ENCODE assay signal across 8 cellular contexts in the genomic region with DNA sequence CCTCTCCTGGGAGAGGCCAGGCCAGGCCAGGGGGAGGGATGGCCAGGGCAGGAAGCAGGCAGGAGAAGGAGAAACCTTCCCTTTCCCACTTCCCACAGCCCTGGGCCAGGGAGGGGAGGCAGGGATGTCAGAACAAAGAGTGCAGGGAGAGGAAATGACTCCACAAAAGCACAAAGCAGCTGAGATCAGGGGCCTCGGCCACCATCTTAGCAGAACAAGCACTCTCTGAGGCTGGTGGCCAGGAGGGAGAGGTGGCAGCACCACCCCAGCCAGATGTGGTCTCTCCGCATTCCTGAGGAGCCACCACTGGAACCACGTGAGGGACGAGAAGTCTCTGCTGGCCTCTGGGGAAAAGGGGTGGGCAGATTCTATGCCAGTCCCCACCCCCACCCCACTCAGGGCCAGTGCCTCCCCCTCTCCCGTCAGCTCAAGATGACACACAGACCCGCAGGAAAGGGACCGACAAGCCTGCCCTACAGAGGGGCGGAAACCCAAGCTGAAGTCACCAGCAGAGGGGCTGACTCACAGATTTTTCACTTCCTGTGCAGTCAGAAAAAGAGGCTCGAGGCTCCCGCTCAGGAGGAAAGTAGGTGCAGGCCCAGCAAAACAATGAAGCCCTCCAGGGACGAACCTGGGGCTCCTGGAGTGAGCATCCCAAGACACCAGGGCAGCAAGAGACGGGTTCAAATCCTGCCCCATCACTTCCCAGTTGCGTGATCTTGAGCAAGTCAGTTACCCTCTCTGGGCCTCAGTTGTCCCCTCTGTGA. TPM values are rescaled to one million over a fixed set of nuclear protein-coding genes. Genes with fewer than 3 reads are reported as not detected.
DNase-seq lines count a peak whose midpoint lies in the region; ATAC-seq and TF ChIP-seq lines count a peak whose summit lies in the region.

No MANE protein-coding gene starts in this region.

- no peaks in the 10 kb centered on the region for H3K27me3 Mint-ChIP-seq in activated naive CD8-positive, alpha-beta T cell

- H3K4me3 Mint-ChIP-seq in activated naive CD8-positive, alpha-beta T cell: peak overlapping the region; percentile 85

- DNase-seq in SKM-1 treated with dmso at 0.1 percent for 144 hours (lab: John Stamatoyannopoulos, UW; ENCODE audit: unreplicated experiment) (peak; percentile 81), hepatocyte (ENCODE audit: low spot score) (peak; percentile 74), retina (no peak)
- peak; percentile 78 for DNase-seq in stimulated activated CD4-positive, alpha-beta T cell treated with anti-CD3 and anti-CD28 coated beads, Interleukin-4, amount 100 ng/mL, for 1 hour

- H2AFZ ChIP-seq in hepatocyte: no peak overlapping the region

- H3K9me2 ChIP-seq in hepatocyte (replicated peaks; ENCODE audit: insufficient read depth): no peaks in the 10 kb centered on the region

- peak; percentile 75 for ATAC-seq in GM18868 (IDR thresholded peaks at IDR 0.05; ENCODE audit: unreplicated experiment)
- peak; percentile 77 for ATAC-seq in HG03175 (IDR thresholded peaks at IDR 0.05; ENCODE audit: unreplicated experiment)
- no peak for ATAC-seq in HG03025 (IDR thresholded peaks at IDR 0.05; ENCODE audit: low FRiP score, unreplicated experiment)

- H3K27me3 ChIP-seq in hepatocyte: no peaks in the 10 kb centered on the region

- H3K4me3 ChIP-seq in hepatocyte: no peak overlapping the region

- H3K36me3 ChIP-seq in hepatocyte (replicated peaks; ENCODE audit: insufficient read depth, low read depth): no peaks in the 10 kb centered on the region

- H4K20me1 ChIP-seq in hepatocyte (ENCODE audit: insufficient read depth, poor library complexity, severe bottlenecking): peaks cover 3% of the 10 kb centered on the region

- H3K4me2 ChIP-seq in hepatocyte: no peak overlapping the region

- H3K27ac Mint-ChIP-seq in activated naive CD8-positive, alpha-beta T cell: peak overlapping the region; percentile 98

- H3K27ac ChIP-seq in hepatocyte: peak overlapping the region; percentile 71

- 61% methylated on average over 13 of the region's 13 CpGs for WGBS in hepatocyte (ENCODE audit: low lambda C conversion rate, missing lambda C conversion rate)

- no peaks in the 10 kb centered on the region for H3K9me3 Mint-ChIP-seq in activated naive CD8-positive, alpha-beta T cell (ENCODE audit: low read depth)

- peaks cover 28% of the 10 kb centered on the region for H3K4me1 ChIP-seq in hepatocyte (ENCODE audit: insufficient read depth)

- H3K79me2 ChIP-seq in hepatocyte: peaks cover 6% of the 10 kb centered on the region

- no peaks in the 10 kb centered on the region for H3K36me3 Mint-ChIP-seq in activated naive CD8-positive, alpha-beta T cell

- TF ChIP-seq CTCF in hepatocyte (IDR thresholded peaks at IDR 0.05; ENCODE audit: poor library complexity): no peak

- H3K9me3 ChIP-seq in hepatocyte (ENCODE audit: low read depth): no peaks in the 10 kb centered on the region

- H3K4me1 Mint-ChIP-seq in activated naive CD8-positive, alpha-beta T cell (ENCODE audit: low read depth): peaks cover 73% of the 10 kb centered on the region

RNA-seq across cellular contexts. Expression of gene ALDH4A1, which starts 24.1 kb away (rescaled TPM):
- 41.4 and 51.7 TPM in 2 replicates for total RNA-seq in hepatocyte
- 32.4 and 49.1 TPM in 2 replicates for polyA plus RNA-seq in hepatocyte

RNA-seq across cellular contexts. Expression of gene IFFO2, which starts 30.0 kb away (rescaled TPM):
- 7.2 and 8.1 TPM in 2 replicates for total RNA-seq in hepatocyte
- polyA plus RNA-seq in hepatocyte: 0.78 and 0.85 TPM in 2 replicates
